21 cellular contexts compared by ENCODE assay signal in genomic region chr16:22428654-22429053, GRCh38.
"Had no signal": no experiment of that assay in that cellular context is flagged by ENCODE, and none has a peak within 500 bp of the region (broad histone marks: within the 10 kb centered on the region; RNA-seq: fewer than 3 reads in every experiment).

No MANE protein-coding gene starts in this region.

- H3K27me3 Mint-ChIP-seq: activated naive CD4-positive, alpha-beta T cell treated with anti-CD3 and anti-CD28 coated beads, Interleukin-2, amount 10 ng/mL, durations not matched to agents 7 days and 5 days; brain; central memory CD8-positive, alpha-beta T cell; naive B cell had no signal

- H3K4me3 Mint-ChIP-seq: activated naive CD4-positive, alpha-beta T cell treated with anti-CD3 and anti-CD28 coated beads, Interleukin-2, amount 10 ng/mL, durations not matched to agents 7 days and 5 days; brain; central memory CD8-positive, alpha-beta T cell; naive B cell had no signal

- FAIRE-seq: islet of Langerhans, TTC549 had no signal

- H3K4me1 Mint-ChIP-seq: brain; central memory CD8-positive, alpha-beta T cell had no signal

- H3K27me3 ChIP-seq: gastroesophageal sphincter, heart left ventricle had no signal

- H3K4me3 ChIP-seq: gastroesophageal sphincter, heart left ventricle, lung had no signal

- DNase-seq: activated CD4-positive, CD25-positive, alpha-beta regulatory T cell treated with anti-CD3 and anti-CD28 coated beads, Interleukin-2, amount 50 U/mL, for 72 hours; activated effector memory CD4-positive, alpha-beta T cell treated with anti-CD3 and anti-CD28 coated beads, Interleukin-2, amount 50 U/mL, for 16 hours; activated naive CD4-positive, alpha-beta T cell treated with anti-CD3 and anti-CD28 coated beads, Interleukin-2, amount 10 ng/mL, durations not matched to agents 7 days and 5 days; activated T-cell treated with anti-CD3 and anti-CD28 coated beads, Interleukin-2, amount 50 U/mL, for 48 hours; anterior cingulate cortex; cortex of kidney; left colon; naive B cell; occipital lobe; stimulated activated CD4-positive, alpha-beta T cell treated with anti-CD3 and anti-CD28 coated beads, Interleukin-2, amount 100 ng/mL, for 48 hours; stimulated activated naive CD4-positive, alpha-beta T cell; T-helper 1 cell; WERI-Rb-1 had no signal

- H3K9me3 ChIP-seq: gastroesophageal sphincter, heart left ventricle had no signal

- ATAC-seq: gastroesophageal sphincter, left colon had no signal

- H3K27ac Mint-ChIP-seq: activated naive CD4-positive, alpha-beta T cell treated with anti-CD3 and anti-CD28 coated beads, Interleukin-2, amount 10 ng/mL, durations not matched to agents 7 days and 5 days; brain; naive B cell had no signal

- H3K9me3 Mint-ChIP-seq: brain; central memory CD8-positive, alpha-beta T cell had no signal

- H3K27ac ChIP-seq: epithelial cell of prostate, gastroesophageal sphincter, heart left ventricle, WERI-Rb-1 had no signal
